ENCODE assay signal across 15 cellular contexts in genomic region chr7:84091318-84091717, GRCh38.
A peak's percentile ranks its signal among the peaks of the same experiment; 100 is the strongest.
DNase-seq lines count a peak whose midpoint lies in the region; ATAC-seq, FAIRE-seq and TF ChIP-seq lines count a peak whose summit lies in the region.
"Had no signal": no experiment of that assay in that cellular context is flagged by ENCODE, and none has a peak within 500 bp of the region (broad histone marks: within the 10 kb centered on the region; RNA-seq: fewer than 3 reads in every experiment).

No MANE protein-coding gene starts in this region.

- peaks cover 4% of the 10 kb centered on the region for H3K9me3 Mint-ChIP-seq in stimulated activated naive CD8-positive, alpha-beta T cell treated with anti-CD3 and anti-CD28 coated beads, Interleukin-15, Interleukin-2, amounts not matched to agents 100 ng/mL and 50 ng/mL, for 24 hours
- H3K9me3 Mint-ChIP-seq: activated B cell treated with CpG ODN at 0.5 μM for 24 hours had no signal

- no peak overlapping the region for H3K9ac ChIP-seq in OCI-LY1 (ENCODE audit: low read length)
- no peak overlapping the region for H3K9ac ChIP-seq in K562 (ENCODE audit: insufficient read depth in 1 of 2, low read depth in 2 of 2, low read length in 2 of 2)

- no peaks in the 10 kb centered on the region for H3F3A ChIP-seq in OCI-LY1 (ENCODE audit: insufficient read depth, low read length)

- H3K9me1 ChIP-seq in K562 (ENCODE audit: control insufficient read depth, insufficient read depth, low read length), result no peaks in the 10 kb centered on the region

- no peak for TF ChIP-seq POLR2A in K562 (conservative IDR thresholded peaks at IDR 0.05)

- ATAC-seq in stimulated activated naive CD8-positive, alpha-beta T cell treated with anti-CD3 and anti-CD28 coated beads, Interleukin-15, Interleukin-2, amounts not matched to agents 100 U/mL and 50 U/mL, for 24 hours, result no peak
- ATAC-seq in K562 (no peak), GM21619 (IDR thresholded peaks at IDR 0.05; ENCODE audit: unreplicated experiment) (no peak), HG03139 (IDR thresholded peaks at IDR 0.05; ENCODE audit: unreplicated experiment) (no peak)

- H3K36me3 Mint-ChIP-seq in stimulated activated naive CD8-positive, alpha-beta T cell treated with anti-CD3 and anti-CD28 coated beads, Interleukin-15, Interleukin-2, amounts not matched to agents 100 ng/mL and 50 ng/mL, for 24 hours (ENCODE audit: low read depth), result no peaks in the 10 kb centered on the region

- POLR2A ChIA-PET in K562 (lab: Yijun Ruan, JAX), result no interaction called here

- H3K27ac Mint-ChIP-seq in stimulated activated naive CD8-positive, alpha-beta T cell treated with anti-CD3 and anti-CD28 coated beads, Interleukin-15, Interleukin-2, amounts not matched to agents 100 ng/mL and 50 ng/mL, for 24 hours, result peak overlapping the region; percentile 87
- H3K27ac Mint-ChIP-seq: activated B cell treated with CpG ODN at 0.5 μM for 24 hours had no signal

- H3K9me2 ChIP-seq in OCI-LY1 (ENCODE audit: low read depth, low read length), result no peaks in the 10 kb centered on the region

- in situ Hi-C loops in K562 (cut with MboI), result no loop called here

- BruUV-seq in K562 (replicated peaks; lab: Mats Ljungman, UMichigan), result no TSS peak

- H3K9me3 ChIP-seq in OCI-LY1 (ENCODE audit: low read length), result no peaks in the 10 kb centered on the region
- H3K9me3 ChIP-seq in K562 (replicated peaks; ENCODE audit: control insufficient read depth, insufficient read depth, low read depth, low read length), result no peaks in the 10 kb centered on the region
- H3K9me3 ChIP-seq: BE2C, sigmoid colon, suprapubic skin had no signal

- H3K36me3 ChIP-seq in OCI-LY1 (ENCODE audit: insufficient read depth, low read length) (no peaks in the 10 kb centered on the region), K562 (ENCODE audit: control insufficient read depth, insufficient read depth, low read length) (no peaks in the 10 kb centered on the region)
- H3K36me3 ChIP-seq: BE2C, sigmoid colon, suprapubic skin had no signal

- TF ChIP-seq EP300 in K562 (IDR thresholded peaks at IDR 0.05; ENCODE audit: low read length), result no peak

- no peaks in the 10 kb centered on the region for H3K27me3 Mint-ChIP-seq in stimulated activated naive CD8-positive, alpha-beta T cell treated with anti-CD3 and anti-CD28 coated beads, Interleukin-15, Interleukin-2, amounts not matched to agents 100 ng/mL and 50 ng/mL, for 24 hours
- H3K27me3 Mint-ChIP-seq: activated B cell treated with CpG ODN at 0.5 μM for 24 hours had no signal

- H3K4me2 ChIP-seq in OCI-LY1 (ENCODE audit: low read length) (no peak overlapping the region), K562 (ENCODE audit: insufficient read depth, low read length) (no peak overlapping the region)

- WGBS in K562 (ENCODE audit: insufficient coverage, low coverage, missing lambda C conversion rate), result 0% methylated on average over 1 of the region's 1 CpG

- H3K4me3 Mint-ChIP-seq in stimulated activated naive CD8-positive, alpha-beta T cell treated with anti-CD3 and anti-CD28 coated beads, Interleukin-15, Interleukin-2, amounts not matched to agents 100 ng/mL and 50 ng/mL, for 24 hours, result peak overlapping the region; percentile 45
- H3K4me3 Mint-ChIP-seq: activated B cell treated with CpG ODN at 0.5 μM for 24 hours had no signal

- H3K4me1 ChIP-seq in OCI-LY1 (ENCODE audit: insufficient read depth, low read length, severe bottlenecking), result peaks cover 7% of the 10 kb centered on the region
- no peaks in the 10 kb centered on the region for H3K4me1 ChIP-seq in K562 (replicated peaks in 1 of 2; ENCODE audit: control insufficient read depth in 2 of 2, insufficient read depth in 2 of 2, low read length in 2 of 2)
- H3K4me1 ChIP-seq: suprapubic skin had no signal

- DNase-seq in stimulated activated naive CD8-positive, alpha-beta T cell treated with anti-CD3 and anti-CD28 coated beads, Interleukin-15, Interleukin-2, amounts not matched to agents 100 U/mL and 50 U/mL, for 24 hours, result no peak
- DNase-seq in K562 (ENCODE audit: extremely low read depth in 1 of 4, low spot score in 3 of 4) (no peak), foreskin melanocyte (no peak)
- DNase-seq: activated B cell treated with CpG ODN at 0.5 μM for 24 hours; activated CD8-positive, alpha-beta memory T cell treated with anti-CD3 and anti-CD28 coated beads, Interleukin-2, amount 50 U/mL, for 48 hours; BE2C; MV-4-11; RPMI8226; sigmoid colon; stimulated activated CD4-positive, alpha-beta T cell treated with anti-CD3 and anti-CD28 coated beads, Interleukin-2, amount 100 ng/mL, for 48 hours had no signal

- intact Hi-C loops in K562 (cut with micrococcal nuclease), result no loop called here

- TF ChIP-seq RAD21 in K562 (CRISPR knock-in tag; conservative IDR thresholded peaks at IDR 0.05 in 1 of 2, IDR thresholded peaks at IDR 0.05 in 1 of 2), result no peak

- no peaks in the 10 kb centered on the region for H3K27me3 ChIP-seq in OCI-LY1 (ENCODE audit: insufficient read depth, low read length)
- H3K27me3 ChIP-seq in K562 (ENCODE audit: control insufficient read depth in 2 of 2, insufficient read depth in 2 of 2, low read length in 2 of 2), result no peaks in the 10 kb centered on the region
- H3K27me3 ChIP-seq: BE2C, sigmoid colon, suprapubic skin had no signal

- no peak for FAIRE-seq in K562 (lab: Jason Lieb, UNC)

- no peak for TF ChIP-seq CTCF in OCI-LY1 (IDR thresholded peaks at IDR 0.05; ENCODE audit: low read length)
- TF ChIP-seq CTCF in K562 (IDR thresholded peaks at IDR 0.05 in 2 of 3, conservative IDR thresholded peaks at IDR 0.05 in 1 of 3; ENCODE audit: insufficient read depth in 2 of 3, low read depth in 1 of 3, low read length in 3 of 3), result no peak

- CTCF ChIA-PET in K562 (lab: Yijun Ruan, JAX; ENCODE audit: low intra/inter-chr PET ratio), result no interaction called here

- H2AFZ ChIP-seq in OCI-LY1 (ENCODE audit: low read length) (peak overlapping the region; percentile 91; the same call in 1 of the 2 replicates), K562 (ENCODE audit: low read depth, low read length) (no peak overlapping the region)

- peaks cover 39% of the 10 kb centered on the region for H3K4me1 Mint-ChIP-seq in stimulated activated naive CD8-positive, alpha-beta T cell treated with anti-CD3 and anti-CD28 coated beads, Interleukin-15, Interleukin-2, amounts not matched to agents 100 ng/mL and 50 ng/mL, for 24 hours (ENCODE audit: low read depth)
- H3K4me1 Mint-ChIP-seq: activated B cell treated with CpG ODN at 0.5 μM for 24 hours had no signal

- H3K27ac ChIP-seq in OCI-LY1 (ENCODE audit: low read depth, low read length, poor library complexity, severe bottlenecking) (no peak overlapping the region), K562 (ENCODE audit: extremely low read depth, low read depth, low read length) (no peak overlapping the region)
- H3K27ac ChIP-seq: suprapubic skin had no signal

- no peak overlapping the region for H3K4me3 ChIP-seq in OCI-LY1 (ENCODE audit: low read depth, low read length, poor library complexity, severe bottlenecking)
- no peak overlapping the region for H3K4me3 ChIP-seq in K562
- H3K4me3 ChIP-seq: suprapubic skin had no signal

- H4K20me1 ChIP-seq in OCI-LY1 (ENCODE audit: insufficient read depth, low read length) (no peaks in the 10 kb centered on the region), K562 (replicated peaks; ENCODE audit: control insufficient read depth, insufficient read depth, low read length) (no peaks in the 10 kb centered on the region)

- H3K79me2 ChIP-seq in OCI-LY1 (ENCODE audit: insufficient read depth, low read length) (no peaks in the 10 kb centered on the region), K562 (ENCODE audit: control insufficient read depth, insufficient read depth, low read length) (no peaks in the 10 kb centered on the region)

TF ChIP-seq in K562, 482 proteins besides CTCF, POLR2A, EP300 and RAD21:
- peak; percentile 91 for TF ChIP-seq ZNF239 (CRISPR knock-in tag; IDR thresholded peaks at IDR 0.05)
- TF ChIP-seq MAFF (IDR thresholded peaks at IDR 0.05; ENCODE audit: low read length), result no peak
- TF ChIP-seq ZNF436 (CRISPR knock-in tag; IDR thresholded peaks at IDR 0.05), result no peak
- no peak for TF ChIP-seq ZBTB9 (CRISPR knock-in tag; IDR thresholded peaks at IDR 0.05)
